ENCODE assay signal across 29 cellular contexts in genomic region chr4:63558709-63559108, GRCh38.
"Had no signal": no experiment of that assay in that cellular context is flagged by ENCODE, and none has a peak within 500 bp of the region (broad histone marks: within the 10 kb centered on the region; RNA-seq: fewer than 3 reads in every experiment).

No MANE protein-coding gene starts in this region.

- H3K4me3 ChIP-seq: colonic mucosa, coronary artery, dorsolateral prefrontal cortex, esophagus muscularis mucosa, esophagus squamous epithelium, gastrocnemius medialis, gastroesophageal sphincter, heart left ventricle, heart right ventricle, hepatocyte had no signal

- H3K36me3 ChIP-seq: colonic mucosa, esophagus muscularis mucosa, esophagus squamous epithelium, gastrocnemius medialis, gastroesophageal sphincter, heart left ventricle, heart right ventricle had no signal

- H3K4me2 ChIP-seq: hepatocyte had no signal

- H3K9me3 ChIP-seq: colonic mucosa, gastrocnemius medialis, gastroesophageal sphincter had no signal

- DNase-seq: colonic mucosa; cortex of kidney; dermis blood vessel endothelial cell; dorsolateral prefrontal cortex; effector CD4-positive, alpha-beta T cell; effector CD8-positive, alpha-beta T cell; effector memory CD4-positive, alpha-beta T cell; effector memory CD8-positive, alpha-beta T cell; erythroblast; esophagus squamous epithelium; foreskin fibroblast; foreskin keratinocyte; foreskin melanocyte; gastrocnemius medialis; glutamatergic neuron; head of caudate nucleus; heart left ventricle; heart right ventricle; hippocampal formation had no signal

- H3K27me3 ChIP-seq: colonic mucosa, dorsolateral prefrontal cortex, esophagus muscularis mucosa, esophagus squamous epithelium, foreskin keratinocyte, gastrocnemius medialis, gastroesophageal sphincter, heart left ventricle, heart right ventricle, hepatocyte had no signal

- H3K79me2 ChIP-seq: hepatocyte had no signal

- H3K27me3 Mint-ChIP-seq: dendritic cell treated with granulocyte-macrophage colony-stimulating factor and Interleukin-4, amounts not matched to agents 40 ng/mL and 50 ng/mL, for 4 days; effector memory CD8-positive, alpha-beta T cell had no signal

- H3K27ac Mint-ChIP-seq: dendritic cell treated with granulocyte-macrophage colony-stimulating factor and Interleukin-4, amounts not matched to agents 40 ng/mL and 50 ng/mL, for 4 days; effector memory CD8-positive, alpha-beta T cell had no signal

- H3K4me3 Mint-ChIP-seq: dendritic cell treated with granulocyte-macrophage colony-stimulating factor and Interleukin-4, amounts not matched to agents 40 ng/mL and 50 ng/mL, for 4 days; effector memory CD8-positive, alpha-beta T cell had no signal

- H3K27ac ChIP-seq: colonic mucosa, coronary artery, dorsolateral prefrontal cortex, epithelial cell of prostate, esophagus muscularis mucosa, esophagus squamous epithelium, foreskin keratinocyte, gastrocnemius medialis, gastroesophageal sphincter, heart left ventricle, heart right ventricle, hepatocyte had no signal

- ATAC-seq: effector memory CD8-positive, alpha-beta T cell; esophagus mucosa; foreskin keratinocyte; gastrocnemius medialis; gastroesophageal sphincter; heart left ventricle; heart right ventricle had no signal

- H3K4me1 ChIP-seq: colonic mucosa, esophagus muscularis mucosa, esophagus squamous epithelium, foreskin keratinocyte, gastrocnemius medialis, gastroesophageal sphincter, heart left ventricle, heart right ventricle had no signal

- FAIRE-seq: endometrium, endothelial cell of umbilical vein, frontal cortex had no signal

- H2AFZ ChIP-seq: hepatocyte had no signal
